Comparison of ENCODE assay signal across 8 cellular contexts in genomic region chr2:84881581-84882414, GRCh38. TPM values are rescaled to one million over a fixed set of nuclear protein-coding genes. Genes with fewer than 3 reads are reported as not detected.
DNase-seq lines count a peak whose midpoint lies in the region; ATAC-seq lines count a peak whose summit lies in the region.

No MANE protein-coding gene starts in this region.

- no peaks in the 10 kb centered on the region for H3K36me3 Mint-ChIP-seq in activated T-cell treated with anti-CD3 and anti-CD28 coated beads, Interleukin-2, amount 50 U/mL, for 4 hours (ENCODE audit: insufficient read depth)
- H3K36me3 Mint-ChIP-seq in naive B cell, result no peaks in the 10 kb centered on the region
- H3K36me3 Mint-ChIP-seq in stimulated activated effector memory CD8-positive, alpha-beta T cell treated with anti-CD3 and anti-CD28 coated beads, Interleukin-12 subunit alpha, Interleukin-12 subunit beta, amount 100 ng/mL, for 72 hours, result no peaks in the 10 kb centered on the region

- peak overlapping the region; percentile 90 for H3K4me3 Mint-ChIP-seq in activated T-cell treated with anti-CD3 and anti-CD28 coated beads, Interleukin-2, amount 50 U/mL, for 4 hours
- H3K4me3 Mint-ChIP-seq in naive B cell, result peak overlapping the region; percentile 88 to 99 (median 95)
- H3K4me3 Mint-ChIP-seq in stimulated activated effector memory CD8-positive, alpha-beta T cell treated with anti-CD3 and anti-CD28 coated beads, Interleukin-12 subunit alpha, Interleukin-12 subunit beta, amount 100 ng/mL, for 72 hours, result peak overlapping the region; percentile 87

- peak overlapping the region; percentile 84 to 98 (median 98) for H3K27ac Mint-ChIP-seq in naive B cell
- H3K27ac Mint-ChIP-seq in stimulated activated effector memory CD8-positive, alpha-beta T cell treated with anti-CD3 and anti-CD28 coated beads, Interleukin-12 subunit alpha, Interleukin-12 subunit beta, amount 100 ng/mL, for 72 hours, result peak overlapping the region; percentile 91

- DNase-seq in Caki2 (ENCODE audit: low read depth) (peak; percentile 76), HS-27A (ENCODE audit: low read depth) (peak; percentile 91), OCI-M1 (lab: John Stamatoyannopoulos, UW) (peak; percentile 86), fibroblast of gingiva (ENCODE audit: low read depth) (peak; percentile 76), naive B cell (peak; percentile 84)
- peak; percentile 82 for DNase-seq in activated T-cell treated with anti-CD3 and anti-CD28 coated beads, Interleukin-2, amount 50 U/mL, for 4 hours
- peak; percentile 70 to 91 for DNase-seq in stimulated activated effector memory CD8-positive, alpha-beta T cell treated with anti-CD3 and anti-CD28 coated beads, Interleukin-12 subunit alpha, Interleukin-12 subunit beta, amount 100 ng/mL, for 72 hours (ENCODE audit: low spot score in 2 of 2)

- ATAC-seq in GM19468 (IDR thresholded peaks at IDR 0.05; ENCODE audit: extremely low read depth, unreplicated experiment), result peak; percentile 56
- ATAC-seq in activated T-cell treated with anti-CD3 and anti-CD28 coated beads, Interleukin-2, amount 50 U/mL, for 4 hours, result peak; percentile 68 to 69
- ATAC-seq in naive B cell (ENCODE audit: low read depth in 2 of 2), result peak; percentile 66 to 69
- ATAC-seq in stimulated activated effector memory CD8-positive, alpha-beta T cell treated with anti-CD3 and anti-CD28 coated beads, Interleukin-12 subunit alpha, Interleukin-12 subunit beta, amount 100 ng/mL, for 72 hours, result peak; percentile 87

- H3K4me1 Mint-ChIP-seq in activated T-cell treated with anti-CD3 and anti-CD28 coated beads, Interleukin-2, amount 50 U/mL, for 4 hours (ENCODE audit: low read depth), result peaks cover 48% of the 10 kb centered on the region
- H3K4me1 Mint-ChIP-seq in naive B cell, result peaks cover 42 to 58% (median 50%) of the 10 kb centered on the region in 3 donors
- H3K4me1 Mint-ChIP-seq in stimulated activated effector memory CD8-positive, alpha-beta T cell treated with anti-CD3 and anti-CD28 coated beads, Interleukin-12 subunit alpha, Interleukin-12 subunit beta, amount 100 ng/mL, for 72 hours, result peaks cover 46% of the 10 kb centered on the region

- no peaks in the 10 kb centered on the region for H3K9me3 Mint-ChIP-seq in activated T-cell treated with anti-CD3 and anti-CD28 coated beads, Interleukin-2, amount 50 U/mL, for 4 hours
- no peaks in the 10 kb centered on the region for H3K9me3 Mint-ChIP-seq in naive B cell
- H3K9me3 Mint-ChIP-seq in stimulated activated effector memory CD8-positive, alpha-beta T cell treated with anti-CD3 and anti-CD28 coated beads, Interleukin-12 subunit alpha, Interleukin-12 subunit beta, amount 100 ng/mL, for 72 hours, result no peaks in the 10 kb centered on the region

- in situ Hi-C loops in Caki2 (cut with HindIII; ENCODE audit: low pct_unique_long_range_greater_than_20kb, low sequenced_read_pairs), result no loop called here

- H3K27me3 Mint-ChIP-seq in activated T-cell treated with anti-CD3 and anti-CD28 coated beads, Interleukin-2, amount 50 U/mL, for 4 hours (ENCODE audit: low read depth), result no peaks in the 10 kb centered on the region
- no peaks in the 10 kb centered on the region for H3K27me3 Mint-ChIP-seq in naive B cell

RNA-seq across cellular contexts. Expression of gene TRABD2A, which starts 0.9 kb away (rescaled TPM):
- 0.34 and 2.6 TPM in 2 replicates for total RNA-seq in Caki2 (2014; rRNA removed; shearing (Covaris generic); ENCODE audit: low replicate concordance)
- total RNA-seq in activated T-cell treated with anti-CD3 and anti-CD28 coated beads, Interleukin-2, amount 50 U/mL, for 4 hours, result 10 to 100 TPM; 21.2 to 29.4 (median 22.2) TPM
- polyA plus RNA-seq in naive B cell (ENCODE audit: low read depth in 6 of 6), result 10 to 100 TPM in 3 of 6 donors, 1 to 10 TPM in 3; 6.5 to 12.3 (median 9.4) TPM

RNA-seq across cellular contexts. Expression of gene TMSB10, which starts 23.7 kb away (rescaled TPM):
- 11,384 and 12,769 TPM in 2 replicates for total RNA-seq in Caki2 (2014; rRNA removed; shearing (Covaris generic); ENCODE audit: low replicate concordance)
- total RNA-seq in activated T-cell treated with anti-CD3 and anti-CD28 coated beads, Interleukin-2, amount 50 U/mL, for 4 hours, result 1,000 to 10,000 TPM; 1,023 to 1,175 (median 1,139) TPM
- polyA plus RNA-seq in naive B cell (ENCODE audit: low read depth in 6 of 6), result 1,000 to 10,000 TPM; 5,825 to 8,742 (median 6,750) TPM

Comparison
In these comparisons a context has a peak if more than half of its experiments do, and no peak if none do; other contexts are left out.
1. Peak in every context shown above with its lines: DNase-seq and ATAC-seq.